In genomic region chr10:63166742-63167258, GRCh38 we compare ENCODE assay signal across 8 cellular contexts. TPM values are rescaled to one million over a fixed set of nuclear protein-coding genes. Genes with fewer than 3 reads are reported as not detected.
DNase-seq lines count a peak whose midpoint lies in the region; ATAC-seq, FAIRE-seq and TF ChIP-seq lines count a peak whose summit lies in the region.

No MANE protein-coding gene starts in this region.

- ATAC-seq in GM19372 (IDR thresholded peaks at IDR 0.05; ENCODE audit: low read depth, unreplicated experiment) (peak; percentile 70), HG03039 (IDR thresholded peaks at IDR 0.05; ENCODE audit: unreplicated experiment) (no peak)

- H2BK12ac ChIP-seq in mesenchymal stem cell (ENCODE audit: low read length in 2 of 2) = no peak overlapping the region

- H3K9ac ChIP-seq in mesenchymal stem cell (ENCODE audit: low read length) = peak overlapping the region; percentile 33

- H3K4me3 ChIP-seq in mesenchymal stem cell (ENCODE audit: insufficient read depth in 1 of 2, low read depth in 1 of 2, low read length in 2 of 2) = no peak overlapping the region

- CTCF ChIA-PET in RWPE1 (lab: Yijun Ruan, JAX) = interaction anchor here (0.6 to 3.0 kb wide), 18 partner anchors 9 to 1571 kb away, joined by 3 to 33 read pairs (median 4); no protein-coding TSS in a partner anchor

- H3K36me3 ChIP-seq in mesenchymal stem cell (ENCODE audit: control insufficient read depth in 1 of 2, insufficient read depth in 2 of 2, low read depth in 1 of 2, low read length in 2 of 2) = peaks cover 8 to 75% of the 10 kb centered on the region in 2 experiments

- H4K91ac ChIP-seq in mesenchymal stem cell (ENCODE audit: low read length) = no peak overlapping the region

- no peak for DNase-seq in D721Med (ENCODE audit: insufficient read length, low spot score)
- DNase-seq in Kasumi-1 (lab: John Stamatoyannopoulos, UW) = peak; percentile 86 to 93
- DNase-seq in RWPE1 (ENCODE audit: low spot score) = peak; percentile 49
- peak; percentile 85 for DNase-seq in mesenchymal stem cell
- no peak for DNase-seq in activated effector memory CD4-positive, alpha-beta T cell treated with Interleukin-2 at 50 U/mL for 16 hours

- H3K4me1 ChIP-seq in mesenchymal stem cell (ENCODE audit: control insufficient read depth, insufficient read depth, low read depth, low read length) = no peaks in the 10 kb centered on the region

- H3K4me2 ChIP-seq in mesenchymal stem cell (ENCODE audit: low read length, poor library complexity, severe bottlenecking) = no peak overlapping the region

- H3K79me1 ChIP-seq in mesenchymal stem cell (replicated peaks; ENCODE audit: low read length, poor library complexity, severe bottlenecking) = peaks cover 15% of the 10 kb centered on the region

- FAIRE-seq in D721Med (lab: Jason Lieb, UNC) (peak; percentile 81), endometrium (lab: Jason Lieb, UNC) (peak; percentile 80)

- WGBS in mesenchymal stem cell = 60% methylated on average over 1 of the region's 3 CpGs

- TF ChIP-seq CTCF in D721Med (IDR thresholded peaks at IDR 0.05; ENCODE audit: insufficient read depth, missing control alignments) (peak; percentile 76), RWPE1 (conservative IDR thresholded peaks at IDR 0.05; ENCODE audit: low read depth) (peak; percentile 84)

- H4K8ac ChIP-seq in mesenchymal stem cell (ENCODE audit: low read length) = no peak overlapping the region

- no peak overlapping the region for H3K18ac ChIP-seq in mesenchymal stem cell (ENCODE audit: low read depth in 1 of 2, low read length in 2 of 2)

- H3K4ac ChIP-seq in mesenchymal stem cell (ENCODE audit: low read depth in 1 of 2, low read length in 2 of 2) = no peak overlapping the region

- H2AK5ac ChIP-seq in mesenchymal stem cell (ENCODE audit: low read length, severe bottlenecking) = no peak overlapping the region

- H2BK15ac ChIP-seq in mesenchymal stem cell (ENCODE audit: low read depth, poor library complexity, severe bottlenecking) = no peak overlapping the region

- no peaks in the 10 kb centered on the region for H3K9me3 ChIP-seq in mesenchymal stem cell (ENCODE audit: control insufficient read depth, low read length)

- H3K27me3 ChIP-seq in mesenchymal stem cell (ENCODE audit: control insufficient read depth in 1 of 2, insufficient read depth in 1 of 2, low read length in 2 of 2) = no peaks in the 10 kb centered on the region

- no peak overlapping the region for H2BK5ac ChIP-seq in mesenchymal stem cell (ENCODE audit: low read depth, low read length, poor library complexity, severe bottlenecking)

- H3K27ac ChIP-seq in RWPE1 = no peak overlapping the region
- H3K27ac ChIP-seq in mesenchymal stem cell (ENCODE audit: low read length, poor library complexity, severe bottlenecking) = no peak overlapping the region

- POLR2A ChIA-PET in RWPE1 (lab: Yijun Ruan, JAX; ENCODE audit: low non-redundant PET) = interaction anchor here (0.5 kb wide), 1 partner anchor 124 kb away, joined by 4 read pairs; no protein-coding TSS in a partner anchor

- no peak overlapping the region for H3K23ac ChIP-seq in mesenchymal stem cell (ENCODE audit: low read length in 2 of 2)

- H2BK120ac ChIP-seq in mesenchymal stem cell (ENCODE audit: low read depth, low read length) = no peak overlapping the region

- no peak overlapping the region for H2AFZ ChIP-seq in mesenchymal stem cell (ENCODE audit: low read depth, low read length)

- H3K14ac ChIP-seq in mesenchymal stem cell (ENCODE audit: low read length in 2 of 2) = no peak overlapping the region

RNA-seq across cellular contexts. Expression of gene NRBF2, which starts 33.7 kb away (rescaled TPM):
- 42.8 TPM for polyA plus RNA-seq in mesenchymal stem cell (2013, experiment 1 of 2)
- 42.3 TPM for polyA plus RNA-seq in mesenchymal stem cell (2013, experiment 2 of 2)

Comparison
In these comparisons a context has a peak if more than half of its experiments do, and no peak if none do; other contexts are left out.
1. DNase-seq: peak in Kasumi-1 (2 of 2), RWPE1 (single experiment) and mesenchymal stem cell (single experiment); none in D721Med (single experiment) and activated effector memory CD4-positive, alpha-beta T cell treated with Interleukin-2 at 50 U/mL for 16 hours (single experiment).